12 cellular contexts compared by ENCODE assay signal in the genomic region with DNA sequence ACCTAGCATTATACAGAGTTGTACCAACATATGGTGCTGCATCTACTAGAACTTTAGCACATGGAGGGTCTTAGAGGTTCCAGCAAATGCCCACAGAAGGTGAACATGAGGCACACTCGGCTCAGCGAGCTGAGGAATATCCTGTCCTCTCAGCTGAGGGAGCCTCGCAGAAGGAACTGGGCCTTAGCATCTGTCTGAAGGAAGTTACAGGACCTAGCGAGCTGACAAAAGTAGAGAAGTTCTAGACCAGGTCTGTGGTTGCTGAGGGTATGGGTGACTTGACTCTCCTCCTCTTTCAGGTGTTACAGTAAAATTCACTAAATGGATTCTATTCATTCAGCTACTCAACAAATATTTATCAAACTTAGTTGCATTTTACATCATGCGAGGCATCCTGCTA.
A peak's percentile ranks its signal among the peaks of the same experiment; 100 is the strongest.
DNase-seq lines count a peak whose midpoint lies in the region; ATAC-seq, FAIRE-seq and TF ChIP-seq lines count a peak whose summit lies in the region.
"Had no signal": no experiment of that assay in that cellular context is flagged by ENCODE, and none has a peak within 500 bp of the region (broad histone marks: within the 10 kb centered on the region; RNA-seq: fewer than 3 reads in every experiment).

No MANE protein-coding gene starts in this region.

- H3K4me1 Mint-ChIP-seq in activated CD4-positive, alpha-beta T cell treated with anti-CD3 and anti-CD28 coated beads, Interleukin-2, amount 10 ng/mL, durations not matched to agents 7 days and 5 days, result peaks cover 60% of the 10 kb centered on the region

- FAIRE-seq in GM12878 (lab: Jason Lieb, UNC), result peak; percentile 57

- DNase-seq in activated CD4-positive, alpha-beta T cell treated with anti-CD3 and anti-CD28 coated beads, Interleukin-2, amount 10 ng/mL, durations not matched to agents 7 days and 5 days, result no peak
- DNase-seq in activated CD4-positive, alpha-beta T cell treated with anti-CD3 and anti-CD28 coated beads for 48 hours, result no peak
- DNase-seq in GM12878 (ENCODE audit: low read depth, low spot score) (no peak), substantia nigra (lab: John Stamatoyannopoulos, UW) (no peak), SK-N-DZ (ENCODE audit: low spot score) (no peak), SHP77 treated with DMSO at 0.1 percent for 48 hours (lab: John Stamatoyannopoulos, UW) (no peak), NCI-H69 (lab: John Stamatoyannopoulos, UW) (no peak)
- DNase-seq: activated CD4-positive, alpha-beta T cell treated with anti-CD3 and anti-CD28 coated beads, Interleukin-2, amount 50 U/mL, for 4 hours; NCI-H1694 treated with DMSO at 0.1 percent for 48 hours had no signal

- peak; percentile 55 for ATAC-seq in HG03103 (IDR thresholded peaks at IDR 0.05; ENCODE audit: low read depth, unreplicated experiment)
- peak; percentile 26 for ATAC-seq in GM12878

- TF ChIP-seq EP300 in GM12878 (IDR thresholded peaks at IDR 0.05; ENCODE audit: borderline replicate concordance in 1 of 2, control insufficient read depth in 1 of 2, low read depth in 2 of 2, low read length in 2 of 2), result no peak

- H3K27ac Mint-ChIP-seq in activated CD4-positive, alpha-beta T cell treated with anti-CD3 and anti-CD28 coated beads, Interleukin-2, amount 10 ng/mL, durations not matched to agents 7 days and 5 days, result peak overlapping the region; percentile 10

- no peak for TF ChIP-seq POLR2A in GM12878 (IDR thresholded peaks at IDR 0.05; ENCODE audit: low read depth, low read length)

- no peak overlapping the region for H2AFZ ChIP-seq in GM12878 (ENCODE audit: control insufficient read depth, low read depth, low read length)

- RAD21 ChIA-PET in GM12878 (lab: Charles Lee; ENCODE audit: unreplicated experiment), result interaction anchor here (1.0 to 1.7 kb wide), 6 partner anchors 9 to 75 kb away, joined by 3 to 6 read pairs (median 4); no protein-coding TSS in a partner anchor

- peaks cover 8% of the 10 kb centered on the region; the same call in 1 of the 2 replicates for H3K4me1 ChIP-seq in GM12878 (ENCODE audit: control insufficient read depth, insufficient read depth, low read length)

- peaks cover 23% of the 10 kb centered on the region for H3K36me3 Mint-ChIP-seq in activated CD4-positive, alpha-beta T cell treated with anti-CD3 and anti-CD28 coated beads, Interleukin-2, amount 10 ng/mL, durations not matched to agents 7 days and 5 days (ENCODE audit: low read depth)
- H3K36me3 Mint-ChIP-seq: activated naive CD4-positive, alpha-beta T cell treated with anti-CD3 and anti-CD28 coated beads, Interleukin-2, amount 50 U/mL, for 24 hours had no signal

- no peak for TF ChIP-seq CTCF in GM12878 (IDR thresholded peaks at IDR 0.05 in 2 of 3, conservative IDR thresholded peaks at IDR 0.05 in 1 of 3; ENCODE audit: control insufficient read depth in 2 of 3, extremely low read depth in 1 of 3, insufficient read depth in 1 of 3, low read depth in 3 of 3, low read length in 3 of 3)

- CTCF ChIA-PET in activated CD4-positive, alpha-beta T cell treated with anti-CD3 and anti-CD28 coated beads, Interleukin-2, amount 10 ng/mL, durations not matched to agents 7 days and 5 days (lab: Charles Lee), result interaction anchor here (0.6 to 1.8 kb wide), 5 partner anchors 11 to 605 kb away, joined by 3 to 6 read pairs (median 5); no protein-coding TSS in a partner anchor
- CTCF ChIA-PET in GM12878 (lab: Yijun Ruan, JAX), result interaction anchor here (1.0 to 1.6 kb wide), 3 partner anchors 18 to 213 kb away, joined by 3 read pairs; no protein-coding TSS in a partner anchor

- H3K4me3 ChIP-seq in GM12878, result no peak overlapping the region
- H3K4me3 ChIP-seq: tibial artery had no signal

- no peak for TF ChIP-seq RAD21 in GM12878 (IDR thresholded peaks at IDR 0.05; ENCODE audit: insufficient read depth, low read depth, low read length)

- in situ Hi-C loops in GM12878 (cut with MboI), result no loop called here

- WGBS in GM12878 (ENCODE audit: insufficient coverage, insufficient replicate concordance, low lambda C conversion rate, missing lambda C conversion rate), result 23% methylated on average over 5 of the region's 5 CpGs

- no TSS peak for BruUV-seq in GM12878 (replicated peaks; lab: Mats Ljungman, UMichigan)

- SMC1A ChIA-PET in GM12878 (lab: Charles Lee; ENCODE audit: uncharacterized antibody, unreplicated experiment), result interaction anchor here (0.8 to 2.1 kb wide), 13 partner anchors 11 to 154 kb away, joined by 3 to 7 read pairs (median 5); no protein-coding TSS in a partner anchor

- no peak overlapping the region for H3K9ac ChIP-seq in GM12878 (ENCODE audit: control insufficient read depth, insufficient read depth, low read length)

- H3K4me3 Mint-ChIP-seq in activated CD4-positive, alpha-beta T cell treated with anti-CD3 and anti-CD28 coated beads, Interleukin-2, amount 10 ng/mL, durations not matched to agents 7 days and 5 days, result no peak overlapping the region
- H3K4me3 Mint-ChIP-seq: activated naive CD4-positive, alpha-beta T cell treated with anti-CD3 and anti-CD28 coated beads, Interleukin-2, amount 50 U/mL, for 24 hours had no signal

- intact Hi-C loops in GM12878 (cut with micrococcal nuclease; ENCODE audit: unreplicated experiment), result loop anchor here (5.0 kb wide), 1 partner anchor 156 kb away; the partner anchor contains the start of gene ZDHHC14

- no peaks in the 10 kb centered on the region for H3K27me3 ChIP-seq in GM12878 (replicated peaks in 1 of 2; ENCODE audit: control insufficient read depth in 2 of 2, insufficient read depth in 2 of 2, low read length in 1 of 2)
- H3K27me3 ChIP-seq: tibial artery had no signal

- H3K9me3 ChIP-seq in GM12878 (replicated peaks; ENCODE audit: control insufficient read depth, insufficient read depth, low read length), result no peaks in the 10 kb centered on the region
- H3K9me3 ChIP-seq: tibial artery had no signal

- H3K27me3 Mint-ChIP-seq in activated CD4-positive, alpha-beta T cell treated with anti-CD3 and anti-CD28 coated beads, Interleukin-2, amount 10 ng/mL, durations not matched to agents 7 days and 5 days, result no peaks in the 10 kb centered on the region
- H3K27me3 Mint-ChIP-seq: activated naive CD4-positive, alpha-beta T cell treated with anti-CD3 and anti-CD28 coated beads, Interleukin-2, amount 50 U/mL, for 24 hours had no signal

- peaks cover 0 to 2% of the 10 kb centered on the region in 2 experiments; a peak in 2 of 4 replicates for H3K36me3 ChIP-seq in GM12878 (ENCODE audit: control insufficient read depth in 2 of 2, insufficient read depth in 2 of 2, low read length in 1 of 2)

- no peaks in the 10 kb centered on the region for H3K9me3 Mint-ChIP-seq in activated CD4-positive, alpha-beta T cell treated with anti-CD3 and anti-CD28 coated beads, Interleukin-2, amount 10 ng/mL, durations not matched to agents 7 days and 5 days
- H3K9me3 Mint-ChIP-seq: activated naive CD4-positive, alpha-beta T cell treated with anti-CD3 and anti-CD28 coated beads, Interleukin-2, amount 50 U/mL, for 24 hours had no signal

- POLR2A ChIA-PET in activated CD4-positive, alpha-beta T cell treated with anti-CD3 and anti-CD28 coated beads, Interleukin-2, amount 10 ng/mL, durations not matched to agents 7 days and 5 days (lab: Charles Lee), result no interaction called here
- POLR2A ChIA-PET in GM12878 (lab: Charles Lee), result interaction anchor here (1.0 to 1.3 kb wide), 3 partner anchors 9 to 215 kb away, joined by 3 to 8 read pairs (median 3); no protein-coding TSS in a partner anchor

- no peaks in the 10 kb centered on the region for H3K79me2 ChIP-seq in GM12878 (ENCODE audit: control insufficient read depth, insufficient read depth, low read length)

- H3K4me2 ChIP-seq in GM12878 (ENCODE audit: control insufficient read depth, insufficient read depth), result no peak overlapping the region

- no peak overlapping the region for H3K27ac ChIP-seq in GM12878 (ENCODE audit: control insufficient read depth, insufficient read depth)
- peak overlapping the region; percentile 3 for H3K27ac ChIP-seq in substantia nigra (ENCODE audit: low read depth, low read length, poor library complexity, severe bottlenecking)
- H3K27ac ChIP-seq: tibial artery had no signal

- no peaks in the 10 kb centered on the region for H4K20me1 ChIP-seq in GM12878 (ENCODE audit: control insufficient read depth, insufficient read depth)

TF ChIP-seq in GM12878, 131 proteins besides CTCF, POLR2A, EP300 and RAD21:
- 0 out of 2 replicates have a peak, but pooled peaks have one; percentile 8 for TF ChIP-seq IKZF1 (conservative IDR thresholded peaks at IDR 0.05)
- no peak for TF ChIP-seq RCOR1 (conservative IDR thresholded peaks at IDR 0.05; ENCODE audit: low read depth, low read length)
- TF ChIP-seq, protein P1, sequence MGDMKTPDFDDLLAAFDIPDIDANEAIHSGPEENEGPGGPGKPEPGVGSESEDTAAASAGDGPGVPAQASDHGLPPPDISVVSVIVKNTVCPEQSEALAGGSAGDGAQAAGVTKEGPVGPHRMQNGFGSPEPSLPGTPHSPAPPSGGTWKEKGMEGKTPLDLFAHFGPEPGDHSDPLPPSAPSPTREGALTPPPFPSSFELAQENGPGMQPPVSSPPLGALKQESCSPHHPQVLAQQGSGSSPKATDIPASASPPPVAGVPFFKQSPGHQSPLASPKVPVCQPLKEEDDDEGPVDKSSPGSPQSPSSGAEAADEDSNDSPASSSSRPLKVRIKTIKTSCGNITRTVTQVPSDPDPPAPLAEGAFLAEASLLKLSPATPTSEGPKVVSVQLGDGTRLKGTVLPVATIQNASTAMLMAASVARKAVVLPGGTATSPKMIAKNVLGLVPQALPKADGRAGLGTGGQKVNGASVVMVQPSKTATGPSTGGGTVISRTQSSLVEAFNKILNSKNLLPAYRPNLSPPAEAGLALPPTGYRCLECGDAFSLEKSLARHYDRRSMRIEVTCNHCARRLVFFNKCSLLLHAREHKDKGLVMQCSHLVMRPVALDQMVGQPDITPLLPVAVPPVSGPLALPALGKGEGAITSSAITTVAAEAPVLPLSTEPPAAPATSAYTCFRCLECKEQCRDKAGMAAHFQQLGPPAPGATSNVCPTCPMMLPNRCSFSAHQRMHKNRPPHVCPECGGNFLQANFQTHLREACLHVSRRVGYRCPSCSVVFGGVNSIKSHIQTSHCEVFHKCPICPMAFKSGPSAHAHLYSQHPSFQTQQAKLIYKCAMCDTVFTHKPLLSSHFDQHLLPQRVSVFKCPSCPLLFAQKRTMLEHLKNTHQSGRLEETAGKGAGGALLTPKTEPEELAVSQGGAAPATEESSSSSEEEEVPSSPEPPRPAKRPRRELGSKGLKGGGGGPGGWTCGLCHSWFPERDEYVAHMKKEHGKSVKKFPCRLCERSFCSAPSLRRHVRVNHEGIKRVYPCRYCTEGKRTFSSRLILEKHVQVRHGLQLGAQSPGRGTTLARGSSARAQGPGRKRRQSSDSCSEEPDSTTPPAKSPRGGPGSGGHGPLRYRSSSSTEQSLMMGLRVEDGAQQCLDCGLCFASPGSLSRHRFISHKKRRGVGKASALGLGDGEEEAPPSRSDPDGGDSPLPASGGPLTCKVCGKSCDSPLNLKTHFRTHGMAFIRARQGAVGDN (IDR thresholded peaks at IDR 0.05), result peak; percentile 63; the same call in 1 of the 2 replicates
- TF ChIP-seq RUNX3 (IDR thresholded peaks at IDR 0.05; ENCODE audit: low read length), result 0 out of 2 replicates have a peak, but pooled peaks have one; percentile 15
